In the genomic region with DNA sequence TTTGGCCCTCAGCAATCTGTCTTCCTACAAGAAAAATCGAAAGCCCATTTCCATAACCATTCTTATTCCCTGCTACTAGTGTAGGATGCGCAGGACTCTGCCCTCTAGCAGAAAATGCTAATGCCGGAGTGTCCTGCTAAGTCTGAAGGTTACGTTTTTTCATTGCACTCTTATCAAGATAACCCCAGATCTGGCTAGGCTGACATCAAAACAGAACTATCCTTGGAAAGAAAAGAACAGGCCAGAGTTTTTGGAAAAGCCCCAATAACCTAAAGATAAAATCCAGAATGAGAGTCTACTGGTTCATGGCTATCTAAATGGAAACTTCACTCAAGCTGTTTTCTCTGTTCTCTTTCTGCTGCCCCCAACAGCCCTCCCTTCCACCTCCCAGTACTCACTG, we compare ENCODE assay signal across 13 cellular contexts. TPM values are rescaled to one million over a fixed set of nuclear protein-coding genes. Genes with fewer than 3 reads are reported as not detected.
DNase-seq lines count a peak whose midpoint lies in the region; ATAC-seq and TF ChIP-seq lines count a peak whose summit lies in the region.
"Had no signal": no experiment of that assay in that cellular context is flagged by ENCODE, and none has a peak within 500 bp of the region (broad histone marks: within the 10 kb centered on the region; RNA-seq: fewer than 3 reads in every experiment).

No MANE protein-coding gene starts in this region.

- H2AFZ ChIP-seq in mammary epithelial cell (ENCODE audit: low read depth, low read length), result no peak overlapping the region
- no peak overlapping the region for H2AFZ ChIP-seq in osteoblast (ENCODE audit: low read length)

- no peak for TF ChIP-seq POLR2A in stomach (IDR thresholded peaks at IDR 0.05)

- H3K4me3 ChIP-seq in mammary epithelial cell (replicated peaks in 1 of 3; ENCODE audit: insufficient read depth in 1 of 3, low read depth in 2 of 3, low read length in 3 of 3) (peak overlapping the region; percentile 66 to 91 (median 79)), stomach (peak overlapping the region; percentile 65 to 95 (median 92)), osteoblast (ENCODE audit: insufficient read depth, low read length) (no peak overlapping the region)

- H3K27me3 ChIP-seq in mammary epithelial cell (ENCODE audit: insufficient read depth, low read length), result no peaks in the 10 kb centered on the region
- peaks cover 0 to 29% (median 0%) of the 10 kb centered on the region in 3 donors for H3K27me3 ChIP-seq in stomach
- H3K27me3 ChIP-seq in osteoblast (ENCODE audit: insufficient read depth, low read length), result no peaks in the 10 kb centered on the region

- H3K27ac Mint-ChIP-seq in HFFc6, result peak overlapping the region; percentile 23; the same call in 1 of the 2 replicates
- H3K27ac Mint-ChIP-seq in activated CD4-positive, alpha-beta T cell treated with anti-CD3 and anti-CD28 coated beads, Interleukin-2, amount 10 ng/mL, durations not matched to agents 7 days and 5 days, result no peak overlapping the region
- H3K27ac Mint-ChIP-seq: stimulated activated naive CD8-positive, alpha-beta T cell treated with anti-CD3 and anti-CD28 coated beads, Interleukin-15, Interleukin-2, amounts not matched to agents 100 ng/mL and 50 ng/mL, for 24 hours had no signal

- TF ChIP-seq CTCF in HFFc6 (IDR thresholded peaks at IDR 0.05) (peak; percentile 7; the same call in 1 of the 2 replicates), mammary epithelial cell (conservative IDR thresholded peaks at IDR 0.05 in 1 of 2, IDR thresholded peaks at IDR 0.05 in 1 of 2; ENCODE audit: extremely low read depth in 1 of 2, insufficient read depth in 1 of 2, low read depth in 1 of 2, low read length in 2 of 2) (no peak), stomach (IDR thresholded peaks at IDR 0.05) (no peak), osteoblast (IDR thresholded peaks at IDR 0.05; ENCODE audit: extremely low read depth, low read depth, low read length) (no peak)

- WGBS in mammary epithelial cell (ENCODE audit: low coverage, missing lambda C conversion rate), result 41% methylated on average over 4 of the region's 4 CpGs
- WGBS in stomach, 5 donors, result 44 to 69% (median 52%) methylated on average over 4 of the region's 4 CpGs

- H3K4me1 Mint-ChIP-seq in HFFc6 (ENCODE audit: low read depth), result peaks cover 73% of the 10 kb centered on the region
- H3K4me1 Mint-ChIP-seq in activated CD4-positive, alpha-beta T cell treated with anti-CD3 and anti-CD28 coated beads, Interleukin-2, amount 10 ng/mL, durations not matched to agents 7 days and 5 days, result peaks cover 12% of the 10 kb centered on the region

- ATAC-seq in left colon, result peak; percentile 17
- ATAC-seq: Panc1 had no signal

- in situ Hi-C loops in mammary epithelial cell (cut with MboI; ENCODE audit: low sequenced_read_pairs in 2 of 2), result loop anchor here (10.0 to 25.0 kb wide), 3 partner anchors 243 to 337 kb away; no protein-coding TSS in a partner anchor

- intact Hi-C loops in mammary epithelial cell (cut with micrococcal nuclease) (loop anchor here (1.0 to 5.0 kb wide), 3 partner anchors 40 to 570 kb away; no protein-coding TSS in a partner anchor), left colon (cut with DNase I, micrococcal nuclease) (no loop called here), stomach (cut with DNase I; ENCODE audit: low total_unique reads) (loop anchor here (5.0 kb wide), 1 partner anchor 255 kb away; no protein-coding TSS in a partner anchor)

- H3K9ac ChIP-seq in mammary epithelial cell (ENCODE audit: insufficient read depth, low read length), result peak overlapping the region; percentile 83

- peaks cover 37% of the 10 kb centered on the region for H3K36me3 Mint-ChIP-seq in HFFc6 (ENCODE audit: low read depth)
- H3K36me3 Mint-ChIP-seq in activated CD4-positive, alpha-beta T cell treated with anti-CD3 and anti-CD28 coated beads, Interleukin-2, amount 10 ng/mL, durations not matched to agents 7 days and 5 days (ENCODE audit: low read depth), result no peaks in the 10 kb centered on the region

- TF ChIP-seq EP300 in stomach (IDR thresholded peaks at IDR 0.05), result no peak

- peak overlapping the region; percentile 96 for H3K4me3 Mint-ChIP-seq in HFFc6
- no peak overlapping the region for H3K4me3 Mint-ChIP-seq in activated CD4-positive, alpha-beta T cell treated with anti-CD3 and anti-CD28 coated beads, Interleukin-2, amount 10 ng/mL, durations not matched to agents 7 days and 5 days

- peaks cover 52% of the 10 kb centered on the region for H3K79me2 ChIP-seq in mammary epithelial cell (ENCODE audit: insufficient read depth, low read length)
- H3K79me2 ChIP-seq in osteoblast (ENCODE audit: insufficient read depth, low read length), result peaks cover 32% of the 10 kb centered on the region

- CTCF ChIA-PET in mammary epithelial cell (lab: Charles Lee; ENCODE audit: low non-redundant PET), result interaction anchor here (0.9 kb wide), 1 partner anchor 311 kb away, joined by 8 read pairs; no protein-coding TSS in a partner anchor
- CTCF ChIA-PET in activated CD4-positive, alpha-beta T cell treated with anti-CD3 and anti-CD28 coated beads, Interleukin-2, amount 10 ng/mL, durations not matched to agents 7 days and 5 days (lab: Charles Lee), result no interaction called here

- H3K4me2 ChIP-seq in mammary epithelial cell (ENCODE audit: insufficient read depth, low read depth, low read length) (peak overlapping the region; percentile 96), osteoblast (ENCODE audit: insufficient read depth, low read length) (no peak overlapping the region)

- BruUV-seq in mammary epithelial cell (replicated peaks; lab: Mats Ljungman, UMichigan), result TSS peak; percentile 14

- peaks cover 32% of the 10 kb centered on the region for H3K4me1 ChIP-seq in mammary epithelial cell (ENCODE audit: insufficient read depth, low read length)
- peaks cover 17 to 67% (median 51%) of the 10 kb centered on the region in 4 donors for H3K4me1 ChIP-seq in stomach
- peaks cover 13% of the 10 kb centered on the region for H3K4me1 ChIP-seq in osteoblast (ENCODE audit: insufficient read depth, low read length)

- H3K27ac ChIP-seq in mammary epithelial cell (ENCODE audit: insufficient read depth, low read depth, low read length) (peak overlapping the region; percentile 60), stomach (peak overlapping the region in 3 of 5 donors; percentile 17 to 95 (median 94)), osteoblast (ENCODE audit: low read depth, low read length) (no peak overlapping the region)

- DNase-seq in HFFc6, result no peak
- no peak for DNase-seq in mammary epithelial cell
- no peak for DNase-seq in left colon
- DNase-seq in stomach, result no peak
- DNase-seq in osteoblast (ENCODE audit: insufficient read length, low spot score, missing footprints), result no peak
- DNase-seq in SW 1271 (lab: John Stamatoyannopoulos, UW), result no peak
- DNase-seq in activated CD4-positive, alpha-beta T cell treated with anti-CD3 and anti-CD28 coated beads, Interleukin-2, amount 10 ng/mL, durations not matched to agents 7 days and 5 days, result no peak
- DNase-seq in glomerular visceral epithelial cell (ENCODE audit: extremely low spot score), result no peak
- DNase-seq: MM.1S; NCI-H446; stimulated activated CD4-positive, alpha-beta T cell treated with anti-CD3 and anti-CD28 coated beads, Interleukin-4, amount 100 ng/mL, for 4 hours had no signal

- POLR2A ChIA-PET in activated CD4-positive, alpha-beta T cell treated with anti-CD3 and anti-CD28 coated beads, Interleukin-2, amount 10 ng/mL, durations not matched to agents 7 days and 5 days (lab: Charles Lee), result no interaction called here

- dilution Hi-C loops in mammary epithelial cell (cut with HindIII; ENCODE audit: low sequenced_read_pairs), result no loop called here

- no peaks in the 10 kb centered on the region for H3K9me3 Mint-ChIP-seq in HFFc6
- no peaks in the 10 kb centered on the region for H3K9me3 Mint-ChIP-seq in activated CD4-positive, alpha-beta T cell treated with anti-CD3 and anti-CD28 coated beads, Interleukin-2, amount 10 ng/mL, durations not matched to agents 7 days and 5 days
- H3K9me3 Mint-ChIP-seq: stimulated activated naive CD8-positive, alpha-beta T cell treated with anti-CD3 and anti-CD28 coated beads, Interleukin-15, Interleukin-2, amounts not matched to agents 100 ng/mL and 50 ng/mL, for 24 hours had no signal

- H3K9me3 ChIP-seq in mammary epithelial cell (replicated peaks; ENCODE audit: insufficient read depth, low read length) (no peaks in the 10 kb centered on the region), stomach (no peaks in the 10 kb centered on the region), osteoblast (ENCODE audit: low read depth, low read length) (no peaks in the 10 kb centered on the region)

- no peaks in the 10 kb centered on the region; the same call in 1 of the 2 replicates for H3K27me3 Mint-ChIP-seq in HFFc6 (ENCODE audit: insufficient read depth)
- H3K27me3 Mint-ChIP-seq in activated CD4-positive, alpha-beta T cell treated with anti-CD3 and anti-CD28 coated beads, Interleukin-2, amount 10 ng/mL, durations not matched to agents 7 days and 5 days, result peaks cover 49% of the 10 kb centered on the region

- no peaks in the 10 kb centered on the region for H4K20me1 ChIP-seq in mammary epithelial cell (ENCODE audit: insufficient read depth, low read length)
- no peaks in the 10 kb centered on the region for H4K20me1 ChIP-seq in osteoblast (ENCODE audit: insufficient read depth, low read length)

- H3K36me3 ChIP-seq in mammary epithelial cell (ENCODE audit: insufficient read depth, low read length) (peaks cover 8% of the 10 kb centered on the region), stomach (peaks cover 8 to 21% (median 14%) of the 10 kb centered on the region in 4 donors), osteoblast (ENCODE audit: insufficient read depth, low read length) (no peaks in the 10 kb centered on the region)

RNA-seq across cellular contexts. Expression of a gene that starts 0.9 kb away (rescaled TPM):
- 10 to 100 TPM; 44.3 to 68.4 (median 50.2) TPM for total RNA-seq in HFFc6 (2021; fragmentation: NEBNext Ultra II Directional; extraction: Animal tissue kit (Norgen Biotek cat#: 25700))
- total RNA-seq in mammary epithelial cell (10 to 100 TPM; 27.3 to 51.3 TPM), left colon (100 to 1,000 TPM in 1 of 2 donors, 10 to 100 TPM in 1; 80.9 to 103 TPM), stomach (10 to 100 TPM; 15.2 to 99.9 (median 55.2) TPM), osteoblast (3.3 and 5.0 TPM in 2 replicates)
- polyA plus RNA-seq in mammary epithelial cell (14.0 TPM), stomach (1 to 10 TPM; 1.4 to 7.3 (median 6.4) TPM)
- polyA minus RNA-seq in mammary epithelial cell, result 30.8 TPM
- total RNA-seq in activated CD4-positive, alpha-beta T cell treated with anti-CD3 and anti-CD28 coated beads, Interleukin-2, amount 10 ng/mL, durations not matched to agents 7 days and 5 days, result under 1 TPM; 0.17 to 0.50 TPM

Comparison
In these comparisons a context has a peak if more than half of its experiments do, and no peak if none do; other contexts are left out.
1. intact Hi-C loops: an anchor here in mammary epithelial cell (1.0 to 5.0 kb wide) and stomach (5.0 kb wide); none called in left colon.